1 cellular context compared by ENCODE assay signal in the genomic region with DNA sequence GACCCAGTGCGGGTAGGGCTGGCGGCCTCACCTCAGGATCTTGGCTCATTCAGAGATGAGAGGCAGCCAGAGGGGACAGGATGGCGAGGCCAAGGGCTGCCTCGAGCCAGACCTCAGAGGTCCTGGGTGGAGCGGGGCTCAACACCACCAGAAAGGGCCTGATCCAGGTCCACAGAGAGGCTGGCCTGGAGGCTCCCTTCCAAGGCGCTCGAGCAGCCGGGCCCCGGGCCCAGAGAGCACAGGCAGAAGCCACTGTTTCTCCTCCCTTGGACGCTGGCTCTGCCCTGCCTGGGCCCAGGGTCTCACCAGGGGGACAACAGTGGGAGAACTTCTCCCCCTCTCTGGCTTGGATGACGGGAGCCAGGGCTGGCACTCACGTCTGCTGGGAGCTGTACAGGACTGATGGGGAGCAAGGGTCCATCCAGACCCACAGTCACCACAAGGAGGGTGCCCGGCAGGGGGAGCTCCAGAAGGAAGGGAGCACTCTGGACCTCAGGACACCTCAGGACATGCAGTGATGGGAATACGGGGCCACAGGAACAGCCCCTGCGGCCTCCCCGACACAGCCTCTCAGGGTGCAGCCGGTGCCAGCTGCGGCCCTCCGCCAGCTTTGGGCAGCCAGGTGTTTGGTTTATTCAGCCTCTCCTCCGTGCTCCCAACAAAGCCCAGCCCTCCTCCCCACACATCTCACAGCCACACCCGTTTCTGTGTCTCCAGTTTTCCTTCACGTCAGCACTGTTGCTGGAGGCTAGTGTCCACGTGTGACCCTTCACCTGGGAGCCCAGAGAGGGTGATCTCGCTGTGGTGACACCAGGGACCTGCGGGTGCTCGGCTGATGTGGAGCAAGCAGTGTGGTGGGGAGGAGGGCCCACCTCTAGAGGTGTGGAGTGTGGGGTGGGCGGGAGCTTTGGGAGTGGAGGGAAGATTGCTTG.
TF ChIP-seq lines count a peak whose summit lies in the region.

No MANE protein-coding gene starts in this region.

TF ChIP-seq in K562, 482 proteins besides CTCF, POLR2A, EP300 and RAD21 (continued from another document):
- TF ChIP-seq ZNF224 (CRISPR knock-in tag; IDR thresholded peaks at IDR 0.05) (no peak), GABPB2 (CRISPR knock-in tag; conservative IDR thresholded peaks at IDR 0.05) (no peak), ZNF79 (CRISPR knock-in tag; IDR thresholded peaks at IDR 0.05; ENCODE audit: low read depth) (no peak), TBL1XR1 (IDR thresholded peaks at IDR 0.05; ENCODE audit: low read length in 2 of 2) (no peak), RBFOX2 (IDR thresholded peaks at IDR 0.05; ENCODE audit: low read depth, low read length) (no peak; the same call in 1 of the 2 replicates), NONO (IDR thresholded peaks at IDR 0.05; ENCODE audit: low read depth in 2 of 2, low read length in 1 of 2) (peak in 1 of 2 experiments; percentile 27; a peak in 1 of 4 replicates), HDGF (IDR thresholded peaks at IDR 0.05) (no peak), SRSF3 (IDR thresholded peaks at IDR 0.05; ENCODE audit: insufficient read depth, low read length) (no peak), ARID2 (IDR thresholded peaks at IDR 0.05) (no peak), HNRNPL (IDR thresholded peaks at IDR 0.05; ENCODE audit: low read depth, low read length) (no peak), TAF15 (IDR thresholded peaks at IDR 0.05; ENCODE audit: low read depth, low read length) (no peak), ZBED1 (IDR thresholded peaks at IDR 0.05) (no peak), HMGN3 (IDR thresholded peaks at IDR 0.05; ENCODE audit: borderline replicate concordance, extremely low read depth, insufficient read length, low read depth, low read length) (no peak), MCM2 (IDR thresholded peaks at IDR 0.05; ENCODE audit: low read depth) (peak; percentile 82; the same call in 1 of the 2 replicates), TARDBP (IDR thresholded peaks at IDR 0.05) (no peak), ZNF146 (CRISPR knock-in tag; IDR thresholded peaks at IDR 0.05; ENCODE audit: unreplicated experiment) (no peak), KLF6 (CRISPR knock-in tag; IDR thresholded peaks at IDR 0.05; ENCODE audit: borderline replicate concordance) (no peak)
TF ChIP-seq in K562: peak in this region for 6.
